In genomic region chr19:54156953-54157352, GRCh38 we compare ENCODE assay signal across 19 cellular contexts. TPM values are rescaled to one million over a fixed set of nuclear protein-coding genes. Genes with fewer than 3 reads are reported as not detected.
DNase-seq lines count a peak whose midpoint lies in the region; ATAC-seq lines count a peak whose summit lies in the region.
"Had no signal": no experiment of that assay in that cellular context is flagged by ENCODE, and none has a peak within 500 bp of the region (broad histone marks: within the 10 kb centered on the region; RNA-seq: fewer than 3 reads in every experiment).

No MANE protein-coding gene starts in this region.

- peaks cover 37% of the 10 kb centered on the region for H3K4me1 Mint-ChIP-seq in activated naive CD8-positive, alpha-beta T cell treated with anti-CD3 and anti-CD28 coated beads for 36 hours
- H3K4me1 Mint-ChIP-seq in naive thymus-derived CD8-positive, alpha-beta T cell, result peaks cover 35 to 73% (median 67%) of the 10 kb centered on the region in 4 donors

- H3K9me3 Mint-ChIP-seq in activated naive CD8-positive, alpha-beta T cell treated with anti-CD3 and anti-CD28 coated beads for 36 hours, result no peaks in the 10 kb centered on the region
- H3K9me3 Mint-ChIP-seq in naive thymus-derived CD8-positive, alpha-beta T cell, result no peaks in the 10 kb centered on the region

- POLR2A ChIA-PET in naive thymus-derived CD8-positive, alpha-beta T cell (lab: Charles Lee), result interaction anchor here (5.2 to 7.6 kb wide), 4 partner anchors 14 to 42 kb away, joined by 19 to 129 read pairs (median 67); partner anchors contain the start of genes CNOT3, MBOAT7, PRPF31 and TFPT

- no peak overlapping the region for H3K4me3 Mint-ChIP-seq in activated naive CD8-positive, alpha-beta T cell treated with anti-CD3 and anti-CD28 coated beads for 36 hours
- peak overlapping the region in 9 of 10 donors; percentile 32 to 77 (median 56) for H3K4me3 Mint-ChIP-seq in naive thymus-derived CD8-positive, alpha-beta T cell
- H3K4me3 Mint-ChIP-seq: activated CD8-positive, alpha-beta memory T cell treated with anti-CD3 and anti-CD28 coated beads, Interleukin-2, amount 10 ng/mL, durations not matched to agents 7 days and 5 days had no signal

- no peak for ATAC-seq in naive thymus-derived CD8-positive, alpha-beta T cell
- ATAC-seq in GM21825 (IDR thresholded peaks at IDR 0.05; ENCODE audit: unreplicated experiment), result no peak
- ATAC-seq: activated CD8-positive, alpha-beta memory T cell treated with anti-CD3 and anti-CD28 coated beads, Interleukin-2, amount 10 ng/mL, durations not matched to agents 7 days and 5 days; lower lobe of right lung; PC-3; sciatic nerve; SK-N-SH treated with all-trans-retinoic acid at 6 μM for 48 hours had no signal

- DNase-seq in DMS53 (lab: John Stamatoyannopoulos, UW), result peak; percentile 31
- no peak for DNase-seq in DMS53 treated with DMSO at 0.1 percent for 48 hours (lab: John Stamatoyannopoulos, UW; ENCODE audit: unreplicated experiment)
- DNase-seq in ELF-1 (ENCODE audit: low read depth, low spot score), result peak; percentile 48
- no peak for DNase-seq in activated naive CD8-positive, alpha-beta T cell treated with anti-CD3 and anti-CD28 coated beads for 36 hours
- DNase-seq in naive thymus-derived CD8-positive, alpha-beta T cell, result no peak
- DNase-seq in RKO (ENCODE audit: low spot score), result no peak
- no peak for DNase-seq in AG08396 (ENCODE audit: low spot score)
- DNase-seq: 8988T; activated CD8-positive, alpha-beta memory T cell treated with anti-CD3 and anti-CD28 coated beads, Interleukin-2, amount 10 ng/mL, durations not matched to agents 7 days and 5 days; lower lobe of right lung; NCI-H187; NCI-H526 treated with DMSO at 0.1 percent for 48 hours; PC-3; stimulated activated CD4-positive, alpha-beta T cell treated with anti-CD3 and anti-CD28 coated beads, Interleukin-2, amount 100 ng/mL, for 24 hours; WERI-Rb-1 had no signal

- H3K27me3 Mint-ChIP-seq in activated naive CD8-positive, alpha-beta T cell treated with anti-CD3 and anti-CD28 coated beads for 36 hours, result no peaks in the 10 kb centered on the region
- no peaks in the 10 kb centered on the region for H3K27me3 Mint-ChIP-seq in naive thymus-derived CD8-positive, alpha-beta T cell
- H3K27me3 Mint-ChIP-seq: activated CD8-positive, alpha-beta memory T cell treated with anti-CD3 and anti-CD28 coated beads, Interleukin-2, amount 10 ng/mL, durations not matched to agents 7 days and 5 days had no signal

- H3K27ac Mint-ChIP-seq in activated naive CD8-positive, alpha-beta T cell treated with anti-CD3 and anti-CD28 coated beads for 36 hours, result peak overlapping the region; percentile 6
- H3K27ac Mint-ChIP-seq in naive thymus-derived CD8-positive, alpha-beta T cell, result peak overlapping the region in 8 of 10 donors; percentile 34 to 81 (median 59)
- H3K27ac Mint-ChIP-seq: activated CD8-positive, alpha-beta memory T cell treated with anti-CD3 and anti-CD28 coated beads, Interleukin-2, amount 10 ng/mL, durations not matched to agents 7 days and 5 days had no signal

- peaks cover 27% of the 10 kb centered on the region for H3K36me3 Mint-ChIP-seq in activated naive CD8-positive, alpha-beta T cell treated with anti-CD3 and anti-CD28 coated beads for 36 hours
- H3K36me3 Mint-ChIP-seq in naive thymus-derived CD8-positive, alpha-beta T cell, result peaks cover 7 to 60% (median 12%) of the 10 kb centered on the region in 3 donors

RNA-seq across cellular contexts. Expression of gene LENG1, which starts 2.6 kb away (rescaled TPM):
- 1 to 10 TPM; 3.2 to 4.1 TPM for total RNA-seq in activated naive CD8-positive, alpha-beta T cell treated with anti-CD3 and anti-CD28 coated beads for 36 hours
- 10 to 100 TPM; 18.5 to 20.5 TPM for total RNA-seq in naive thymus-derived CD8-positive, alpha-beta T cell
- 10 to 100 TPM in 1 of 3 donors, 1 to 10 TPM in 2; 7.7 to 13.9 (median 9.3) TPM for polyA plus RNA-seq in naive thymus-derived CD8-positive, alpha-beta T cell

RNA-seq across cellular contexts. Expression of gene TMC4, which starts 16.0 kb away (rescaled TPM):
- total RNA-seq in activated naive CD8-positive, alpha-beta T cell treated with anti-CD3 and anti-CD28 coated beads for 36 hours, result not detected
- not detected for total RNA-seq in naive thymus-derived CD8-positive, alpha-beta T cell
- under 1 TPM in 1 of 3 donors, not detected in 2; 0.13 TPM for polyA plus RNA-seq in naive thymus-derived CD8-positive, alpha-beta T cell
- total RNA-seq: frontal cortex had no signal

RNA-seq across cellular contexts. Expression of gene CNOT3, which starts 19.4 kb away (rescaled TPM):
- 10 to 100 TPM; 59.0 to 62.1 TPM for total RNA-seq in activated naive CD8-positive, alpha-beta T cell treated with anti-CD3 and anti-CD28 coated beads for 36 hours
- 10 to 100 TPM; 65.0 to 71.4 TPM for total RNA-seq in naive thymus-derived CD8-positive, alpha-beta T cell
- 10 to 100 TPM in 1 of 3 donors, 1 to 10 TPM in 2; 6.6 to 14.5 (median 7.9) TPM for polyA plus RNA-seq in naive thymus-derived CD8-positive, alpha-beta T cell

RNA-seq across cellular contexts. Expression of gene MBOAT7, which starts 32.4 kb away (rescaled TPM):
- total RNA-seq in activated naive CD8-positive, alpha-beta T cell treated with anti-CD3 and anti-CD28 coated beads for 36 hours, result 10 to 100 TPM; 57.0 to 57.1 TPM
- total RNA-seq in naive thymus-derived CD8-positive, alpha-beta T cell, result 10 to 100 TPM; 35.9 to 36.1 TPM
- polyA plus RNA-seq in naive thymus-derived CD8-positive, alpha-beta T cell, result 10 to 100 TPM; 11.9 to 17.9 (median 14.8) TPM

RNA-seq across cellular contexts. Expression of gene TSEN34, which starts 34.2 kb away (rescaled TPM):
- 10 to 100 TPM; 15.5 to 16.4 TPM for total RNA-seq in activated naive CD8-positive, alpha-beta T cell treated with anti-CD3 and anti-CD28 coated beads for 36 hours
- total RNA-seq in naive thymus-derived CD8-positive, alpha-beta T cell, result 10 to 100 TPM; 25.2 to 25.6 TPM
- 10 to 100 TPM; 23.4 to 38.7 (median 33.3) TPM for polyA plus RNA-seq in naive thymus-derived CD8-positive, alpha-beta T cell

Comparison
In these comparisons a context has a peak if more than half of its experiments do, and no peak if none do; other contexts are left out.
1. DNase-seq: peak in DMS53 (single experiment) and ELF-1 (single experiment); none in DMS53 treated with DMSO at 0.1 percent for 48 hours (single experiment), activated naive CD8-positive, alpha-beta T cell treated with anti-CD3 and anti-CD28 coated beads for 36 hours (single experiment), naive thymus-derived CD8-positive, alpha-beta T cell (0 of 10), RKO (single experiment) and AG08396 (single experiment).